Comparison of ENCODE assay signal across 8 cellular contexts in the genomic region with DNA sequence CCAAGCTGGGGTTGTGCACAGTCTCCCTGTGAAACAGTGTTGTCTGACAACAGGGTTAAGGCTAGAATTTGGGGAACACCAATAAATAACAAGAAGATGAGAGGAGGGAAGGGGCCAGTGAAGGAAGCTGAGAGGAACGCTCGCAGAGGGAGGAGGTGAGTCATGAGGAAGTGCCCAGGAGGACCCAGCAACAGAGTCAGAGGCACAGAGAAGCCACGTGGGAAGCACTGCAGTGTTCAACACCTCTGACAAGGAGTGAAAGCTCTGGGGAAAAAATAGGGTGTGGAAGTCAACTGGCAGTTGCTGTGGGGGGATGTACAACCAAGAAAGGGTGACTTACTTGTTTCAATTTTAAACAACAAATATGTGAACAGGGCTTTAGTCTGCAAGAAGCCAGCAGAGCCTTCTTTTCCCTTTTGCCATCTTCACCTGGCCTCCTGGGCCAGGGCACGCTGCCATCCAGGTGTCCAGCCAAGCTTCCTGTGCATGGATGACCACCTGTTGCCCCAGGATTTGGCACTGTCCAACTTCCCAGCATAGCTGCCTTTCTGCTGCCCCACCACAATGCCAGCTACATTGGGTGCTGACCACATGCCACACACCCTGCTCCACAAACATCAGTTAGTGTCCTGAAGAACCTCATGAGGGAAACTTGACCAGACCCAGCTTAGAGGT.
DNase-seq lines count a peak whose midpoint lies in the region; ATAC-seq, FAIRE-seq and TF ChIP-seq lines count a peak whose summit lies in the region.

No MANE protein-coding gene starts in this region.

- TF ChIP-seq RAD21 in A549 (conservative IDR thresholded peaks at IDR 0.05 in 1 of 2, IDR thresholded peaks at IDR 0.05 in 1 of 2), result no peak

- no peaks in the 10 kb centered on the region for H3K27me3 Mint-ChIP-seq in activated CD4-positive, alpha-beta T cell treated with anti-CD3 and anti-CD28 coated beads, Interleukin-2, amount 10 ng/mL, durations not matched to agents 7 days and 5 days

- WGBS in A549 (ENCODE audit: missing lambda C conversion rate), result 29% methylated on average over 4 of the region's 4 CpGs

- peaks cover 66% of the 10 kb centered on the region for H3K4me1 Mint-ChIP-seq in activated CD4-positive, alpha-beta T cell treated with anti-CD3 and anti-CD28 coated beads, Interleukin-2, amount 10 ng/mL, durations not matched to agents 7 days and 5 days

- peaks cover 29% of the 10 kb centered on the region for H3K4me1 ChIP-seq in A549
- H3K4me1 ChIP-seq in left ventricle myocardium inferior, result peaks cover 21% of the 10 kb centered on the region

- H3K4me2 ChIP-seq in A549, result 0 out of 3 replicates have a peak overlapping the region, but pooled peaks have one; percentile 5

- H3K27ac Mint-ChIP-seq in activated CD4-positive, alpha-beta T cell treated with anti-CD3 and anti-CD28 coated beads, Interleukin-2, amount 10 ng/mL, durations not matched to agents 7 days and 5 days, result peak overlapping the region; percentile 85

- peaks cover 4% of the 10 kb centered on the region for H3K9me3 Mint-ChIP-seq in activated CD4-positive, alpha-beta T cell treated with anti-CD3 and anti-CD28 coated beads, Interleukin-2, amount 10 ng/mL, durations not matched to agents 7 days and 5 days

- H3K4me3 ChIP-seq in A549, result no peak overlapping the region
- no peak overlapping the region for H3K4me3 ChIP-seq in left ventricle myocardium inferior

- POLR2A ChIA-PET in A549 (lab: Yijun Ruan, JAX), result no interaction called here
- POLR2A ChIA-PET in activated CD4-positive, alpha-beta T cell treated with anti-CD3 and anti-CD28 coated beads, Interleukin-2, amount 10 ng/mL, durations not matched to agents 7 days and 5 days (lab: Charles Lee), result no interaction called here

- ATAC-seq in A549 (peak; percentile 86 to 87), GM19395 (IDR thresholded peaks at IDR 0.05; ENCODE audit: unreplicated experiment) (peak; percentile 47)

- intact Hi-C loops in left ventricle myocardium inferior (cut with micrococcal nuclease), result no loop called here

- H3K4me3 Mint-ChIP-seq in activated CD4-positive, alpha-beta T cell treated with anti-CD3 and anti-CD28 coated beads, Interleukin-2, amount 10 ng/mL, durations not matched to agents 7 days and 5 days, result no peak overlapping the region

- no peaks in the 10 kb centered on the region for H3K9me3 ChIP-seq in A549
- H3K9me3 ChIP-seq in left ventricle myocardium inferior (replicated peaks), result no peaks in the 10 kb centered on the region

- H3K27ac ChIP-seq in A549 (peak overlapping the region in 1 of 2 experiments; percentile 65; a peak in 3 of 6 replicates), left ventricle myocardium inferior (replicated peaks) (no peak overlapping the region)

- H3K36me3 ChIP-seq in left ventricle myocardium inferior, result no peaks in the 10 kb centered on the region

- CTCF ChIA-PET in A549 (lab: Yijun Ruan, JAX), result interaction anchor here (1.1 to 2.2 kb wide), 3 partner anchors 10 to 70 kb away, joined by 3 to 11 read pairs (median 5); a partner anchor contains a TSS
- CTCF ChIA-PET in activated CD4-positive, alpha-beta T cell treated with anti-CD3 and anti-CD28 coated beads, Interleukin-2, amount 10 ng/mL, durations not matched to agents 7 days and 5 days (lab: Charles Lee), result interaction anchor here (0.7 to 1.2 kb wide), 5 partner anchors 10 to 275 kb away, joined by 3 to 6 read pairs (median 3); a partner anchor contains a TSS

- H3K36me3 Mint-ChIP-seq in activated CD4-positive, alpha-beta T cell treated with anti-CD3 and anti-CD28 coated beads, Interleukin-2, amount 10 ng/mL, durations not matched to agents 7 days and 5 days (ENCODE audit: low read depth), result peaks cover 11% of the 10 kb centered on the region

- FAIRE-seq in A549 (lab: Jason Lieb, UNC), result no peak

- no peaks in the 10 kb centered on the region for H3K27me3 ChIP-seq in left ventricle myocardium inferior (ENCODE audit: low read depth)

- TF ChIP-seq CTCF in A549 (IDR thresholded peaks at IDR 0.05), result no peak
- TF ChIP-seq CTCF in left ventricle myocardium inferior (IDR thresholded peaks at IDR 0.05; ENCODE audit: borderline replicate concordance), result no peak

- TF ChIP-seq EP300 in A549 (IDR thresholded peaks at IDR 0.05), result no peak

- no peak for TF ChIP-seq POLR2A in A549 (IDR thresholded peaks at IDR 0.05; ENCODE audit: low read length)

- DNase-seq in A549 (ENCODE audit: low read depth in 1 of 2, low spot score in 1 of 2) (peak; percentile 43 to 73), HT1080 (ENCODE audit: low read depth) (peak; percentile 86), dermis blood vessel endothelial cell (peak; percentile 78), left ventricle myocardium inferior (no peak), DMS 273 (lab: John Stamatoyannopoulos, UW; ENCODE audit: unreplicated experiment) (no peak)
- peak; percentile 61 for DNase-seq in activated CD4-positive, alpha-beta T cell treated with anti-CD3 and anti-CD28 coated beads, Interleukin-2, amount 10 ng/mL, durations not matched to agents 7 days and 5 days
- peak; percentile 45 to 49 for DNase-seq in stimulated activated CD4-positive, alpha-beta T cell treated with anti-CD3 and anti-CD28 coated beads, Interleukin-1b, Interleukin-23, amount 100 ng/mL, for 4 hours (ENCODE audit: low read depth in 2 of 2)

TF ChIP-seq in A549, 52 proteins besides CTCF, POLR2A, EP300 and RAD21:
- TF ChIP-seq, protein P1, sequence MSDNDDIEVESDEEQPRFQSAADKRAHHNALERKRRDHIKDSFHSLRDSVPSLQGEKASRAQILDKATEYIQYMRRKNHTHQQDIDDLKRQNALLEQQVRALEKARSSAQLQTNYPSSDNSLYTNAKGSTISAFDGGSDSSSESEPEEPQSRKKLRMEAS (IDR thresholded peaks at IDR 0.05), result peak; percentile 74
- TF ChIP-seq MYC (IDR thresholded peaks at IDR 0.05; ENCODE audit: borderline replicate concordance, low read length) (0 out of 2 replicates have a peak, but pooled peaks have one; percentile 20), FOXS1 (CRISPR knock-in tag; IDR thresholded peaks at IDR 0.05) (no peak), CBX8 (IDR thresholded peaks at IDR 0.05) (no peak), HDAC2 (IDR thresholded peaks at IDR 0.05) (no peak), FOSL2 (IDR thresholded peaks at IDR 0.05) (no peak), FOSL2 (CRISPR knock-in tag; IDR thresholded peaks at IDR 0.05) (peak; percentile 15; the same call in 1 of the 2 replicates)
TF ChIP-seq in A549: peak in this region for 3.

Comparison
In these comparisons a context has a peak if more than half of its experiments do, and no peak if none do; other contexts are left out.
1. DNase-seq: peak in A549 (2 of 2), HT1080 (single experiment), activated CD4-positive, alpha-beta T cell treated with anti-CD3 and anti-CD28 coated beads, Interleukin-2, amount 10 ng/mL, durations not matched to agents 7 days and 5 days (single experiment), dermis blood vessel endothelial cell (single experiment) and stimulated activated CD4-positive, alpha-beta T cell treated with anti-CD3 and anti-CD28 coated beads, Interleukin-1b, Interleukin-23, amount 100 ng/mL, for 4 hours (2 of 2); none in left ventricle myocardium inferior (single experiment) and DMS 273 (single experiment).